Comparison of ENCODE assay signal across 10 cellular contexts in genomic region chr3:67863869-67864268, GRCh38.
A peak's percentile ranks its signal among the peaks of the same experiment; 100 is the strongest.
DNase-seq lines count a peak whose midpoint lies in the region; ATAC-seq and TF ChIP-seq lines count a peak whose summit lies in the region.
"Had no signal": no experiment of that assay in that cellular context is flagged by ENCODE, and none has a peak within 500 bp of the region (broad histone marks: within the 10 kb centered on the region; RNA-seq: fewer than 3 reads in every experiment).

No MANE protein-coding gene starts in this region.

- H3K27ac ChIP-seq in PC-9, result no peak overlapping the region
- no peak overlapping the region for H3K27ac ChIP-seq in esophagus squamous epithelium
- H3K27ac ChIP-seq: BLaER1 treated with 17β-estradiol and CSF1 and Interleukin-3, amounts not matched to agents 10 nM and 100 nM had no signal

- no peaks in the 10 kb centered on the region for H3K36me3 ChIP-seq in PC-9 (ENCODE audit: low read depth)
- no peaks in the 10 kb centered on the region for H3K36me3 ChIP-seq in esophagus squamous epithelium
- H3K36me3 ChIP-seq: BLaER1 treated with 17β-estradiol and CSF1 and Interleukin-3, amounts not matched to agents 10 nM and 100 nM had no signal

- H4K20me1 ChIP-seq in PC-9 (ENCODE audit: insufficient read depth), result no peaks in the 10 kb centered on the region
- H4K20me1 ChIP-seq: BLaER1 treated with 17β-estradiol and CSF1 and Interleukin-3, amounts not matched to agents 10 nM and 100 nM had no signal

- no peaks in the 10 kb centered on the region for H3K79me2 ChIP-seq in PC-9 (ENCODE audit: low read depth)

- H3K4me3 ChIP-seq in PC-9 (no peak overlapping the region), esophagus squamous epithelium (no peak overlapping the region)
- H3K4me3 ChIP-seq: BLaER1 treated with 17β-estradiol and CSF1 and Interleukin-3, amounts not matched to agents 10 nM and 100 nM had no signal

- H3K4me1 Mint-ChIP-seq in type B pancreatic cell (ENCODE audit: unreplicated experiment) (no peaks in the 10 kb centered on the region), natural killer cell (no peaks in the 10 kb centered on the region)
- no peaks in the 10 kb centered on the region for H3K4me1 Mint-ChIP-seq in activated CD4-positive, alpha-beta T cell treated with anti-CD3 and anti-CD28 coated beads for 36 hours

- 60 to 69% methylated on average over 4 of the region's 4 CpGs for WGBS in esophagus squamous epithelium, 2 donors

- no peak for TF ChIP-seq POLR2A in esophagus squamous epithelium (IDR thresholded peaks at IDR 0.05)

- no peaks in the 10 kb centered on the region for H3F3A ChIP-seq in PC-9 (ENCODE audit: insufficient read depth, low read depth)

- peak; percentile 48; the same call in 1 of the 2 replicates for TF ChIP-seq CTCF in PC-9 (conservative IDR thresholded peaks at IDR 0.05)
- TF ChIP-seq CTCF in type B pancreatic cell (conservative IDR thresholded peaks at IDR 0.05), result peak; percentile 61
- no peak for TF ChIP-seq CTCF in natural killer cell (IDR thresholded peaks at IDR 0.05)
- no peak for TF ChIP-seq CTCF in esophagus squamous epithelium (IDR thresholded peaks at IDR 0.05)

- H3K27me3 Mint-ChIP-seq in type B pancreatic cell (no peaks in the 10 kb centered on the region), natural killer cell (ENCODE audit: low read depth in 2 of 2) (peaks cover 0 to 3% of the 10 kb centered on the region in 2 donors)
- no peaks in the 10 kb centered on the region for H3K27me3 Mint-ChIP-seq in activated CD4-positive, alpha-beta T cell treated with anti-CD3 and anti-CD28 coated beads for 36 hours

- no peak overlapping the region for H3K27ac Mint-ChIP-seq in type B pancreatic cell
- H3K27ac Mint-ChIP-seq in activated CD4-positive, alpha-beta T cell treated with anti-CD3 and anti-CD28 coated beads for 36 hours, result no peak overlapping the region
- H3K27ac Mint-ChIP-seq in natural killer cell, result no peak overlapping the region

- H3K9me3 Mint-ChIP-seq in type B pancreatic cell (no peaks in the 10 kb centered on the region), natural killer cell (peaks cover 3 to 4% of the 10 kb centered on the region in 2 donors)
- peaks cover 1% of the 10 kb centered on the region for H3K9me3 Mint-ChIP-seq in activated CD4-positive, alpha-beta T cell treated with anti-CD3 and anti-CD28 coated beads for 36 hours (ENCODE audit: low read depth)

- no peak overlapping the region for H3K4me2 ChIP-seq in PC-9
- H3K4me2 ChIP-seq: BLaER1 treated with 17β-estradiol and CSF1 and Interleukin-3, amounts not matched to agents 10 nM and 100 nM had no signal

- POLR2A ChIA-PET in PC-9 (lab: Charles Lee; ENCODE audit: unreplicated experiment), result no interaction called here
- POLR2A ChIA-PET in activated CD4-positive, alpha-beta T cell treated with anti-CD3 and anti-CD28 coated beads for 36 hours (lab: Charles Lee), result no interaction called here

- ATAC-seq in activated CD4-positive, alpha-beta T cell treated with anti-CD3 and anti-CD28 coated beads for 36 hours, result no peak
- ATAC-seq in natural killer cell, result no peak

- H3K36me3 Mint-ChIP-seq in type B pancreatic cell (peaks cover 3% of the 10 kb centered on the region), natural killer cell (no peaks in the 10 kb centered on the region)
- no peaks in the 10 kb centered on the region for H3K36me3 Mint-ChIP-seq in activated CD4-positive, alpha-beta T cell treated with anti-CD3 and anti-CD28 coated beads for 36 hours (ENCODE audit: low read depth)

- intact Hi-C loops in PC-9 (cut with micrococcal nuclease; ENCODE audit: unreplicated experiment), result loop anchor here (2.0 kb wide), 1 partner anchor 483 kb away; no protein-coding TSS in a partner anchor
- intact Hi-C loops in activated CD4-positive, alpha-beta T cell treated with anti-CD3 and anti-CD28 coated beads for 36 hours (cut with DNase I, micrococcal nuclease), result no loop called here
- intact Hi-C loops in natural killer cell (cut with micrococcal nuclease), result no loop called here
- intact Hi-C loops in esophagus squamous epithelium (cut with DNase I), result no loop called here

- BruUV-seq in PC-9 (replicated peaks; lab: Mats Ljungman, UMichigan), result no TSS peak

- H3K27me3 ChIP-seq in PC-9 (ENCODE audit: insufficient read depth, low read depth) (no peaks in the 10 kb centered on the region), esophagus squamous epithelium (no peaks in the 10 kb centered on the region)
- H3K27me3 ChIP-seq: BLaER1 treated with 17β-estradiol and CSF1 and Interleukin-3, amounts not matched to agents 10 nM and 100 nM had no signal

- H3K4me1 ChIP-seq in PC-9 (replicated peaks; ENCODE audit: insufficient read depth) (no peaks in the 10 kb centered on the region), esophagus squamous epithelium (no peaks in the 10 kb centered on the region)

- CTCF ChIA-PET in PC-9 (lab: Charles Lee), result no interaction called here
- CTCF ChIA-PET in activated CD4-positive, alpha-beta T cell treated with anti-CD3 and anti-CD28 coated beads for 36 hours (lab: Charles Lee), result no interaction called here

- DNase-seq in SIG-M5 treated with dmso at 0.1 percent for 504 hours (lab: John Stamatoyannopoulos, UW; ENCODE audit: unreplicated experiment), result peak; percentile 21
- no peak for DNase-seq in SIG-M5 (lab: John Stamatoyannopoulos, UW)
- no peak for DNase-seq in PC-9
- peak; percentile 14 for DNase-seq in fibroblast of peridontal ligament (ENCODE audit: extremely low read depth)
- DNase-seq in type B pancreatic cell (ENCODE audit: extremely low spot score, unreplicated experiment), result no peak
- DNase-seq in activated CD4-positive, alpha-beta T cell treated with anti-CD3 and anti-CD28 coated beads for 36 hours, result no peak
- no peak for DNase-seq in natural killer cell
- DNase-seq in esophagus squamous epithelium (lab: John Stamatoyannopoulos, UW), result no peak
- DNase-seq: NCI-H446 treated with DMSO at 0.1 percent for 48 hours had no signal

- no peak overlapping the region for H3K4me3 Mint-ChIP-seq in type B pancreatic cell
- H3K4me3 Mint-ChIP-seq in activated CD4-positive, alpha-beta T cell treated with anti-CD3 and anti-CD28 coated beads for 36 hours, result no peak overlapping the region
- no peak overlapping the region for H3K4me3 Mint-ChIP-seq in natural killer cell

- no peaks in the 10 kb centered on the region for H3K9me3 ChIP-seq in PC-9 (ENCODE audit: insufficient read depth, low read depth)
- H3K9me3 ChIP-seq in esophagus squamous epithelium, result peaks cover 0 to 12% (median 0%) of the 10 kb centered on the region in 3 donors

- no peaks in the 10 kb centered on the region for H3K9me2 ChIP-seq in PC-9 (ENCODE audit: insufficient read depth)

- no peak overlapping the region for H2AFZ ChIP-seq in PC-9

Comparison
In these comparisons a context has a peak if more than half of its experiments do, and no peak if none do; other contexts are left out.
1. DNase-seq: peak in SIG-M5 treated with dmso at 0.1 percent for 504 hours (single experiment) and fibroblast of peridontal ligament (single experiment); none in SIG-M5 (single experiment), PC-9 (0 of 2), type B pancreatic cell (single experiment), activated CD4-positive, alpha-beta T cell treated with anti-CD3 and anti-CD28 coated beads for 36 hours (single experiment), natural killer cell (single experiment) and esophagus squamous epithelium (single experiment).
2. CTCF ChIP-seq: peak in PC-9 (single experiment) and type B pancreatic cell (single experiment); none in natural killer cell (single experiment) and esophagus squamous epithelium (0 of 6).